11 cellular contexts compared by ENCODE assay signal in genomic region chr6:48535569-48535968, GRCh38.
DNase-seq lines count a peak whose midpoint lies in the region; ATAC-seq and TF ChIP-seq lines count a peak whose summit lies in the region.
"Had no signal": no experiment of that assay in that cellular context is flagged by ENCODE, and none has a peak within 500 bp of the region (broad histone marks: within the 10 kb centered on the region; RNA-seq: fewer than 3 reads in every experiment).

No MANE protein-coding gene starts in this region.

- H3K27me3 Mint-ChIP-seq in WTC11 (ENCODE audit: low read depth) = no peaks in the 10 kb centered on the region
- no peaks in the 10 kb centered on the region for H3K27me3 Mint-ChIP-seq in activated CD4-positive, alpha-beta T cell treated with anti-CD3 and anti-CD28 coated beads for 36 hours
- no peaks in the 10 kb centered on the region for H3K27me3 Mint-ChIP-seq in activated CD8-positive, alpha-beta T cell treated with anti-CD3 and anti-CD28 coated beads for 36 hours
- H3K27me3 Mint-ChIP-seq: activated naive CD8-positive, alpha-beta T cell treated with anti-CD3 and anti-CD28 coated beads for 36 hours had no signal

- peaks cover 4% of the 10 kb centered on the region; the same call in 1 of the 2 replicates for H3K9me3 Mint-ChIP-seq in WTC11
- H3K9me3 Mint-ChIP-seq in activated CD4-positive, alpha-beta T cell treated with anti-CD3 and anti-CD28 coated beads for 36 hours (ENCODE audit: low read depth) = peaks cover 4% of the 10 kb centered on the region
- H3K9me3 Mint-ChIP-seq in activated CD8-positive, alpha-beta T cell treated with anti-CD3 and anti-CD28 coated beads for 36 hours = no peaks in the 10 kb centered on the region
- H3K9me3 Mint-ChIP-seq: activated naive CD8-positive, alpha-beta T cell treated with anti-CD3 and anti-CD28 coated beads for 36 hours had no signal

- CTCF ChIA-PET in WTC11 (lab: Charles Lee) = interaction anchor here (1.1 kb wide), 2 partner anchors 29 to 229 kb away, joined by 3 read pairs; no protein-coding TSS in a partner anchor
- CTCF ChIA-PET in activated CD4-positive, alpha-beta T cell treated with anti-CD3 and anti-CD28 coated beads for 36 hours (lab: Charles Lee) = interaction anchor here (1.2 kb wide), 1 partner anchor 11 kb away, joined by 3 read pairs; no protein-coding TSS in a partner anchor
- CTCF ChIA-PET in activated CD8-positive, alpha-beta T cell treated with anti-CD3 and anti-CD28 coated beads for 36 hours (lab: Charles Lee) = interaction anchor here (1.2 kb wide), 1 partner anchor 13 kb away, joined by 3 read pairs; no protein-coding TSS in a partner anchor

- no peak overlapping the region for H3K27ac Mint-ChIP-seq in WTC11
- H3K27ac Mint-ChIP-seq in activated CD4-positive, alpha-beta T cell treated with anti-CD3 and anti-CD28 coated beads for 36 hours = no peak overlapping the region
- no peak overlapping the region for H3K27ac Mint-ChIP-seq in activated CD8-positive, alpha-beta T cell treated with anti-CD3 and anti-CD28 coated beads for 36 hours
- H3K27ac Mint-ChIP-seq: activated CD8-positive, alpha-beta T cell treated with anti-CD3 and anti-CD28 coated beads, Interleukin-2, amount 10 ng/mL, durations not matched to agents 7 days and 5 days; activated naive CD8-positive, alpha-beta T cell treated with anti-CD3 and anti-CD28 coated beads for 36 hours had no signal

- POLR2A ChIA-PET in WTC11 (lab: Charles Lee) = interaction anchor here (0.6 kb wide), 1 partner anchor 210 kb away, joined by 3 read pairs; no protein-coding TSS in a partner anchor
- POLR2A ChIA-PET in activated CD4-positive, alpha-beta T cell treated with anti-CD3 and anti-CD28 coated beads for 36 hours (lab: Charles Lee) = no interaction called here
- POLR2A ChIA-PET in activated CD8-positive, alpha-beta T cell treated with anti-CD3 and anti-CD28 coated beads for 36 hours (lab: Charles Lee) = no interaction called here

- peak; percentile 52 for DNase-seq in Daoy (ENCODE audit: low read depth)
- DNase-seq in M059J (ENCODE audit: low read depth) = peak; percentile 92
- no peak for DNase-seq in WTC11 (ENCODE audit: low spot score)
- DNase-seq in iPS-NIHi7 (ENCODE audit: extremely low spot score) = peak; percentile 21
- no peak for DNase-seq in activated CD4-positive, alpha-beta T cell treated with anti-CD3 and anti-CD28 coated beads for 36 hours
- DNase-seq in activated CD8-positive, alpha-beta T cell treated with anti-CD3 and anti-CD28 coated beads for 36 hours = no peak
- no peak for DNase-seq in activated CD4-positive, alpha-beta T cell treated with anti-CD3 and anti-CD28 coated beads for 48 hours
- DNase-seq in GM13976 (ENCODE audit: low spot score) = no peak
- DNase-seq: activated CD8-positive, alpha-beta T cell treated with anti-CD3 and anti-CD28 coated beads, Interleukin-2, amount 10 ng/mL, durations not matched to agents 7 days and 5 days; activated naive CD8-positive, alpha-beta T cell treated with anti-CD3 and anti-CD28 coated beads for 36 hours; C1 segment of cervical spinal cord had no signal

- intact Hi-C loops in activated CD4-positive, alpha-beta T cell treated with anti-CD3 and anti-CD28 coated beads for 36 hours (cut with DNase I, micrococcal nuclease) = no loop called here
- intact Hi-C loops in activated CD8-positive, alpha-beta T cell treated with anti-CD3 and anti-CD28 coated beads for 36 hours (cut with micrococcal nuclease) = no loop called here

- no peaks in the 10 kb centered on the region for H3K36me3 Mint-ChIP-seq in WTC11
- no peaks in the 10 kb centered on the region for H3K36me3 Mint-ChIP-seq in activated CD4-positive, alpha-beta T cell treated with anti-CD3 and anti-CD28 coated beads for 36 hours (ENCODE audit: low read depth)
- H3K36me3 Mint-ChIP-seq in activated CD8-positive, alpha-beta T cell treated with anti-CD3 and anti-CD28 coated beads for 36 hours (ENCODE audit: low read depth) = no peaks in the 10 kb centered on the region
- H3K36me3 Mint-ChIP-seq: activated naive CD8-positive, alpha-beta T cell treated with anti-CD3 and anti-CD28 coated beads for 36 hours had no signal

- no peak for TF ChIP-seq CTCF in WTC11 (IDR thresholded peaks at IDR 0.05)
- TF ChIP-seq CTCF in activated CD8-positive, alpha-beta T cell treated with anti-CD3 and anti-CD28 coated beads for 36 hours (IDR thresholded peaks at IDR 0.05) = no peak
- no peak for TF ChIP-seq CTCF in GM13976 (IDR thresholded peaks at IDR 0.05; ENCODE audit: borderline replicate concordance, control extremely low read depth, extremely low read depth, insufficient read depth, missing control alignments)

- no peak overlapping the region for H3K4me3 Mint-ChIP-seq in WTC11
- no peak overlapping the region for H3K4me3 Mint-ChIP-seq in activated CD4-positive, alpha-beta T cell treated with anti-CD3 and anti-CD28 coated beads for 36 hours
- H3K4me3 Mint-ChIP-seq in activated CD8-positive, alpha-beta T cell treated with anti-CD3 and anti-CD28 coated beads for 36 hours = no peak overlapping the region
- H3K4me3 Mint-ChIP-seq: activated CD8-positive, alpha-beta T cell treated with anti-CD3 and anti-CD28 coated beads, Interleukin-2, amount 10 ng/mL, durations not matched to agents 7 days and 5 days; activated naive CD8-positive, alpha-beta T cell treated with anti-CD3 and anti-CD28 coated beads for 36 hours had no signal

- peaks cover 8% of the 10 kb centered on the region; the same call in 1 of the 2 replicates for H3K4me1 Mint-ChIP-seq in WTC11
- H3K4me1 Mint-ChIP-seq in activated CD4-positive, alpha-beta T cell treated with anti-CD3 and anti-CD28 coated beads for 36 hours = no peaks in the 10 kb centered on the region
- H3K4me1 Mint-ChIP-seq in activated CD8-positive, alpha-beta T cell treated with anti-CD3 and anti-CD28 coated beads for 36 hours (ENCODE audit: low read depth) = no peaks in the 10 kb centered on the region
- H3K4me1 Mint-ChIP-seq: activated naive CD8-positive, alpha-beta T cell treated with anti-CD3 and anti-CD28 coated beads for 36 hours had no signal

- in situ Hi-C loops in GM13976 (cut with MboI; ENCODE audit: low sequenced_read_pairs, unreplicated experiment) = no loop called here

- peak; percentile 86 for ATAC-seq in WTC11
- no peak for ATAC-seq in activated CD4-positive, alpha-beta T cell treated with anti-CD3 and anti-CD28 coated beads for 36 hours
- no peak for ATAC-seq in activated CD8-positive, alpha-beta T cell treated with anti-CD3 and anti-CD28 coated beads for 36 hours
- ATAC-seq: activated CD8-positive, alpha-beta T cell treated with anti-CD3 and anti-CD28 coated beads, Interleukin-2, amount 10 ng/mL, durations not matched to agents 7 days and 5 days had no signal

TF ChIP-seq in WTC11, 78 proteins besides CTCF, POLR2A, EP300 and RAD21:
- TF ChIP-seq TEAD1 (CRISPR knock-in tag; IDR thresholded peaks at IDR 0.05) (no peak), ATF1 (CRISPR knock-in tag; IDR thresholded peaks at IDR 0.05) (no peak), E2F1 (CRISPR knock-in tag; IDR thresholded peaks at IDR 0.05) (no peak), FOXJ3 (CRISPR knock-in tag; IDR thresholded peaks at IDR 0.05; ENCODE audit: borderline replicate concordance) (no peak), ETV6 (CRISPR knock-in tag; IDR thresholded peaks at IDR 0.05) (no peak), TEAD4 (CRISPR knock-in tag; IDR thresholded peaks at IDR 0.05) (no peak), GABPB1 (CRISPR knock-in tag; IDR thresholded peaks at IDR 0.05) (no peak), ZBTB43 (CRISPR knock-in tag; IDR thresholded peaks at IDR 0.05) (no peak), MLX (CRISPR knock-in tag; IDR thresholded peaks at IDR 0.05) (no peak), ELF4 (CRISPR knock-in tag; IDR thresholded peaks at IDR 0.05; ENCODE audit: low read depth) (no peak), E2F4 (CRISPR knock-in tag; IDR thresholded peaks at IDR 0.05; ENCODE audit: borderline replicate concordance, low read depth) (no peak)

Comparison
In these comparisons a context has a peak if more than half of its experiments do, and no peak if none do; other contexts are left out.
1. DNase-seq: peak in Daoy (single experiment), M059J (single experiment) and iPS-NIHi7 (single experiment); none in WTC11 (single experiment), activated CD4-positive, alpha-beta T cell treated with anti-CD3 and anti-CD28 coated beads for 36 hours (single experiment), activated CD8-positive, alpha-beta T cell treated with anti-CD3 and anti-CD28 coated beads for 36 hours (single experiment), activated CD4-positive, alpha-beta T cell treated with anti-CD3 and anti-CD28 coated beads for 48 hours (single experiment) and GM13976 (single experiment).